ENCODE assay signal across 16 cellular contexts in the genomic region with DNA sequence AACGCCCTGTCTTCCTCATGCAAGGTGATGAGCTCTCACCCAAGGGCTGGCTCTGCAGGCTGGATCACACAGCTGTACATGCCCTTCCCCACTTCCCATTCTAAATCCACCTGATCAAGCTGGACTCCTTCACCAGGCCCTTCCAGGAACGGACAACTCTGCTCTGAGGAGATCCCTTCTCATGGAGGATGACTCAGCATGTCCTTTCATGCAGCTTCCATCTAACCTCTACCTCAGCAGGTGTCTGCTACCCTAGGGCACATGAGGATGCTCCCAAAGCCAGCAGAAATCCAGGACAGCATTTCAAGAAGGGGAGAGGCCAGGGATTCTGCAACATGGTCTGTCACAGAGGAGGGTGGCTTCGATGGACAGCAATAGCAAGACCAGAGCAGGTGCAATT.
DNase-seq lines count a peak whose midpoint lies in the region; ATAC-seq, FAIRE-seq and TF ChIP-seq lines count a peak whose summit lies in the region.
"Had no signal": no experiment of that assay in that cellular context is flagged by ENCODE, and none has a peak within 500 bp of the region (broad histone marks: within the 10 kb centered on the region; RNA-seq: fewer than 3 reads in every experiment).

No MANE protein-coding gene starts in this region.

- intact Hi-C loops in IMR-90 (cut with micrococcal nuclease): loop anchor here (10.0 kb wide), 1 partner anchor 137 kb away; no protein-coding TSS in a partner anchor

- no peak overlapping the region for H3K23ac ChIP-seq in IMR-90 (ENCODE audit: low read depth, low read length)

- WGBS in IMR-90 (ENCODE audit: extremely low coverage in 2 of 2, insufficient read length in 1 of 2), 2 experiments: no CpG with 5 or more reads among the region's 3 CpGs

- no TSS peak for BruUV-seq in IMR-90 (replicated peaks; lab: Mats Ljungman, UMichigan)

- H3K56ac ChIP-seq in IMR-90 (ENCODE audit: extremely low read depth, insufficient read depth, low read length): no peak overlapping the region

- H3K79me1 ChIP-seq in IMR-90 (ENCODE audit: low read depth in 1 of 2, low read length in 2 of 2): no peaks in the 10 kb centered on the region

- H3K9me1 ChIP-seq in IMR-90 (ENCODE audit: insufficient read depth, low read length): no peaks in the 10 kb centered on the region

- H3K36me3 ChIP-seq in BLaER1 (no peaks in the 10 kb centered on the region), IMR-90 (ENCODE audit: control insufficient read depth, insufficient read depth, low read length) (no peaks in the 10 kb centered on the region)
- H3K36me3 ChIP-seq: HAP-1 had no signal

- no peak overlapping the region for H4K5ac ChIP-seq in IMR-90 (ENCODE audit: low read depth, low read length)

- H3K4me1 ChIP-seq in BLaER1 (peaks cover 13% of the 10 kb centered on the region), IMR-90 (ENCODE audit: control insufficient read depth, insufficient read depth, low read length) (no peaks in the 10 kb centered on the region)
- H3K4me1 ChIP-seq: HAP-1 had no signal

- H3K9ac ChIP-seq in BLaER1: no peak overlapping the region
- no peak overlapping the region for H3K9ac ChIP-seq in IMR-90 (ENCODE audit: low read depth, low read length)

- no peak overlapping the region for H2AK5ac ChIP-seq in IMR-90 (ENCODE audit: low read depth, low read length)

- no peak overlapping the region for H2AFZ ChIP-seq in IMR-90 (replicated peaks; ENCODE audit: low read length, poor library complexity)

- H3K27me3 ChIP-seq in BLaER1: no peaks in the 10 kb centered on the region
- peaks cover 2% of the 10 kb centered on the region; the same call in 1 of the 2 replicates for H3K27me3 ChIP-seq in IMR-90 (ENCODE audit: control insufficient read depth, insufficient read depth, low read length)

- H2AK9ac ChIP-seq in IMR-90 (replicated peaks; ENCODE audit: low read depth, low read length, poor library complexity): no peak overlapping the region

- no peak overlapping the region for H3K14ac ChIP-seq in IMR-90 (replicated peaks; ENCODE audit: low read depth, low read length)

- no peak overlapping the region for H3K4ac ChIP-seq in IMR-90 (ENCODE audit: low read depth, low read length)

- no peak overlapping the region for H4K8ac ChIP-seq in IMR-90 (ENCODE audit: low read depth in 2 of 2, low read length in 2 of 2)

- H2BK15ac ChIP-seq in IMR-90 (ENCODE audit: low read depth, low read length): no peak overlapping the region

- TF ChIP-seq CTCF in IMR-90 (conservative IDR thresholded peaks at IDR 0.05; ENCODE audit: low read depth, low read length): no peak
- 0 out of 2 replicates have a peak, but pooled peaks have one; percentile 3 for TF ChIP-seq CTCF in VCaP (conservative IDR thresholded peaks at IDR 0.05)

- no peak overlapping the region for H3K27ac ChIP-seq in BLaER1
- H3K27ac ChIP-seq in IMR-90 (ENCODE audit: insufficient read depth, low read length): no peak overlapping the region
- no peak overlapping the region for H3K27ac ChIP-seq in VCaP

- H3K9me3 ChIP-seq in BLaER1 (no peaks in the 10 kb centered on the region), IMR-90 (ENCODE audit: control insufficient read depth, insufficient read depth, low read length) (no peaks in the 10 kb centered on the region)
- H3K9me3 ChIP-seq: HAP-1 had no signal

- H4K20me1 ChIP-seq in BLaER1 (no peaks in the 10 kb centered on the region), IMR-90 (ENCODE audit: insufficient read depth, low read length) (no peaks in the 10 kb centered on the region)

- DNase-seq in IMR-90 (no peak), H54 (ENCODE audit: insufficient read length, low spot score) (no peak)
- no peak for DNase-seq in activated naive CD4-positive, alpha-beta T cell treated with Interleukin-2 at 50 U/mL for 16 hours
- DNase-seq: C1 segment of cervical spinal cord; CD4-positive, CD25-positive, alpha-beta regulatory T cell; CD8-positive, alpha-beta memory T cell; COR-L47; DMS79 treated with DMSO at 0.1 percent for 48 hours; GF-D8; GOT3 had no signal

- CTCF ChIA-PET in IMR-90 (lab: Yijun Ruan, JAX): no interaction called here

- in situ Hi-C loops in IMR-90 (cut with MboI; ENCODE audit: low sequenced_read_pairs): no loop called here

- H3K4me2 ChIP-seq in BLaER1 (peak overlapping the region; percentile 53; the same call in 1 of the 2 replicates), IMR-90 (ENCODE audit: low read depth, low read length) (no peak overlapping the region)

- POLR2A ChIA-PET in IMR-90 (lab: Charles Lee; ENCODE audit: unreplicated experiment): interaction anchor here (0.6 kb wide), 1 partner anchor 737 kb away, joined by 4 read pairs; no protein-coding TSS in a partner anchor

- H2BK5ac ChIP-seq in IMR-90 (ENCODE audit: low read depth, low read length, poor library complexity, severe bottlenecking): no peak overlapping the region

- no peak overlapping the region for H2BK120ac ChIP-seq in IMR-90 (ENCODE audit: low read depth, low read length)

- no peak for ATAC-seq in IMR-90 (ENCODE audit: low read depth)
- ATAC-seq in GM21619 (IDR thresholded peaks at IDR 0.05; ENCODE audit: unreplicated experiment): no peak

- no peak for FAIRE-seq in H54 (lab: Jason Lieb, UNC)
- FAIRE-seq: A204.1, D721Med had no signal

- H3K4me3 ChIP-seq in BLaER1 (no peak overlapping the region), IMR-90 (ENCODE audit: insufficient read depth, low read depth, low read length) (no peak overlapping the region)
- H3K4me3 ChIP-seq: HAP-1 had no signal

- H3K18ac ChIP-seq in IMR-90 (ENCODE audit: low read depth, low read length): no peak overlapping the region

- dilution Hi-C loops in IMR-90 (cut with HindIII; ENCODE audit: low sequenced_read_pairs, unreplicated experiment): no loop called here

- H4K91ac ChIP-seq in IMR-90 (ENCODE audit: insufficient read depth, low read depth, low read length): no peak overlapping the region

- H2BK20ac ChIP-seq in IMR-90 (ENCODE audit: low read depth, low read length): no peak overlapping the region

- TF ChIP-seq RAD21 in IMR-90 (IDR thresholded peaks at IDR 0.05; ENCODE audit: low read length): no peak

- TF ChIP-seq POLR2A in IMR-90 (IDR thresholded peaks at IDR 0.05; ENCODE audit: low read depth, low read length): no peak
- no peak for TF ChIP-seq POLR2A in H54 (IDR thresholded peaks at IDR 0.05; ENCODE audit: low read depth, low read length)

TF ChIP-seq in IMR-90, 13 proteins besides CTCF, POLR2A, EP300 and RAD21:
- TF ChIP-seq FOS (IDR thresholded peaks at IDR 0.05; ENCODE audit: low read depth, low read length) (no peak), CHD1 (IDR thresholded peaks at IDR 0.05; ENCODE audit: low read depth, low read length) (no peak), NFE2L2 (IDR thresholded peaks at IDR 0.05; ENCODE audit: low read depth, low read length) (0 out of 2 replicates have a peak, but pooled peaks have one; percentile 28)
